Comparison of ENCODE assay signal across 22 cellular contexts in the genomic region with DNA sequence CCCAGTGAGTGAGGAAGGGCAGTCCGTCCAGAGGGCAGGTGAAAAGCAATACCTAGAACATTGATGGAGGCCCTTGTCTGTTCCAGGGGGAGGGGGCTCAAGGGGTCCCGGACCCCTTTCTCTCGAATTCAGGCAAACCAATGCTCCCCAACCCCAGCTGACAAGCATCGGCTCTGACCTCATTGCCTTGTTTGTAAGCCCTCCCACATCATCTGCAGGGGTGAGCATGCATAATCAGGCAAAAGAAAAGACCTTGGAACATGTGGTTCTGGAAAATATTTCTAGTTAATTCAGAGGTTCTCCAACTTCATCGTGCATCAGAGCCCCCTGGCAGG.
"Had no signal": no experiment of that assay in that cellular context is flagged by ENCODE, and none has a peak within 500 bp of the region (broad histone marks: within the 10 kb centered on the region; RNA-seq: fewer than 3 reads in every experiment).

No MANE protein-coding gene starts in this region.

- H3K9me3 Mint-ChIP-seq: activated CD4-positive, alpha-beta T cell treated with anti-CD3 and anti-CD28 coated beads, Interleukin-2, amount 10 ng/mL, durations not matched to agents 24 days and 14 days; activated naive CD4-positive, alpha-beta T cell treated with anti-CD3 and anti-CD28 coated beads for 36 hours; activated naive CD8-positive, alpha-beta T cell treated with anti-CD3 and anti-CD28 coated beads, Interleukin-2, amount 50 U/mL, for 24 hours; activated T-cell treated with anti-CD3 and anti-CD28 coated beads, Interleukin-2, amount 50 U/mL, for 24 hours; naive B cell; T-cell had no signal

- H3K36me3 ChIP-seq: breast epithelium, left lung, transverse colon, vagina had no signal

- FAIRE-seq: endometrium, kidney had no signal

- H3K4me3 Mint-ChIP-seq: activated CD4-positive, alpha-beta T cell treated with anti-CD3 and anti-CD28 coated beads, Interleukin-2, amount 10 ng/mL, durations not matched to agents 24 days and 14 days; activated CD8-positive, alpha-beta T cell treated with anti-CD3 and anti-CD28 coated beads, Interleukin-2, amount 10 ng/mL, durations not matched to agents 7 days and 5 days; activated naive CD4-positive, alpha-beta T cell treated with anti-CD3 and anti-CD28 coated beads for 36 hours; activated naive CD8-positive, alpha-beta T cell treated with anti-CD3 and anti-CD28 coated beads, Interleukin-2, amount 50 U/mL, for 24 hours; activated T-cell treated with anti-CD3 and anti-CD28 coated beads, Interleukin-2, amount 50 U/mL, for 24 hours; naive B cell; T-cell had no signal

- DNase-seq: activated CD4-positive, alpha-beta T cell treated with anti-CD3 and anti-CD28 coated beads, Interleukin-2, amount 10 ng/mL, durations not matched to agents 24 days and 14 days; activated CD8-positive, alpha-beta T cell treated with anti-CD3 and anti-CD28 coated beads, Interleukin-2, amount 10 ng/mL, durations not matched to agents 7 days and 5 days; activated naive CD4-positive, alpha-beta T cell treated with anti-CD3 and anti-CD28 coated beads for 36 hours; activated naive CD8-positive, alpha-beta T cell treated with anti-CD3 and anti-CD28 coated beads, Interleukin-2, amount 50 U/mL, for 24 hours; activated T-cell treated with anti-CD3 and anti-CD28 coated beads, Interleukin-2, amount 50 U/mL, for 24 hours; anterior cingulate cortex; cortex of kidney; foreskin melanocyte; kidney; left lung; mucosa of descending colon; naive B cell; stimulated activated CD4-positive, alpha-beta T cell treated with anti-CD3 and anti-CD28 coated beads, Interleukin-12 subunit alpha, Interleukin-12 subunit beta, amount 100 ng/mL, for 4 hours; stimulated activated CD4-positive, alpha-beta T cell treated with anti-CD3 and anti-CD28 coated beads, Interleukin-1b, Interleukin-23, amount 100 ng/mL, for 48 hours; stimulated activated naive CD8-positive, alpha-beta T cell treated with anti-CD3 and anti-CD28 coated beads, Interleukin-15, Interleukin-2, amounts not matched to agents 100 U/mL and 50 U/mL, for 24 hours; substantia nigra; T-cell; T1000; transverse colon had no signal

- H3K27ac ChIP-seq: left lung, transverse colon, vagina had no signal

- H3K27ac Mint-ChIP-seq: activated CD8-positive, alpha-beta T cell treated with anti-CD3 and anti-CD28 coated beads, Interleukin-2, amount 10 ng/mL, durations not matched to agents 7 days and 5 days; activated naive CD4-positive, alpha-beta T cell treated with anti-CD3 and anti-CD28 coated beads for 36 hours; activated naive CD8-positive, alpha-beta T cell treated with anti-CD3 and anti-CD28 coated beads, Interleukin-2, amount 50 U/mL, for 24 hours; T-cell had no signal

- H3K36me3 Mint-ChIP-seq: naive B cell, T-cell had no signal

- H3K9me3 ChIP-seq: breast epithelium, left lung, mucosa of descending colon, transverse colon, vagina had no signal

- H3K4me1 Mint-ChIP-seq: naive B cell had no signal

- ATAC-seq: activated CD8-positive, alpha-beta T cell treated with anti-CD3 and anti-CD28 coated beads, Interleukin-2, amount 10 ng/mL, durations not matched to agents 7 days and 5 days; activated naive CD8-positive, alpha-beta T cell treated with anti-CD3 and anti-CD28 coated beads, Interleukin-2, amount 50 U/mL, for 24 hours; left lung; mucosa of descending colon; stimulated activated naive CD8-positive, alpha-beta T cell treated with anti-CD3 and anti-CD28 coated beads, Interleukin-15, Interleukin-2, amounts not matched to agents 100 U/mL and 50 U/mL, for 24 hours; T-cell had no signal

- H3K27me3 Mint-ChIP-seq: activated CD4-positive, alpha-beta T cell treated with anti-CD3 and anti-CD28 coated beads, Interleukin-2, amount 10 ng/mL, durations not matched to agents 24 days and 14 days; activated naive CD8-positive, alpha-beta T cell treated with anti-CD3 and anti-CD28 coated beads, Interleukin-2, amount 50 U/mL, for 24 hours; activated T-cell treated with anti-CD3 and anti-CD28 coated beads, Interleukin-2, amount 50 U/mL, for 24 hours; naive B cell; T-cell had no signal

- H3K4me3 ChIP-seq: breast epithelium, left lung, mucosa of descending colon, transverse colon, vagina had no signal

- H3K27me3 ChIP-seq: breast epithelium, left lung, transverse colon, vagina had no signal
